13 cellular contexts compared by ENCODE assay signal in the genomic region with DNA sequence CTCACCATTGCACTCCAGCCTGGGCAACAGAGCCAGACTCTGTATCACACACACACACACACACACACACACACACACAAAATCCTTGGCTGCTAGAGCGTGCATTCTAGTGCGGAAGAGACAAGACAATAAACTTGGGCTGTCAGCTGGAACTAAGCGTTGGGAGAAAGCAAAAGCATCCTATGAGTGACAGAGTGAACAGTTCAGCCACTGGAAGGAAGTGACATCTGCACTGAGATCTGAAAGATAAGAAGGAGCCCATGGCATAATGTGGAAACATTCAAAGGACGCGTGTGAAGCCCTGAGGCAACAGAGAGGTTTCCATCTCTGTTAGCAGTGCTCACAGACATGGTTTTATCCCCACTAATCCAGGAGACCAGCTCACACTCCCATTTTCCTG. TPM values are rescaled to one million over a fixed set of nuclear protein-coding genes. Genes with fewer than 3 reads are reported as not detected.
DNase-seq lines count a peak whose midpoint lies in the region; FAIRE-seq and TF ChIP-seq lines count a peak whose summit lies in the region.
"Had no signal": no experiment of that assay in that cellular context is flagged by ENCODE, and none has a peak within 500 bp of the region (broad histone marks: within the 10 kb centered on the region; RNA-seq: fewer than 3 reads in every experiment).

No MANE protein-coding gene starts in this region.

- peaks cover 4% of the 10 kb centered on the region for H3K27me3 Mint-ChIP-seq in activated CD4-positive, alpha-beta T cell treated with anti-CD3 and anti-CD28 coated beads, Interleukin-2, amount 10 ng/mL, durations not matched to agents 7 days and 5 days
- H3K27me3 Mint-ChIP-seq in activated CD4-positive, alpha-beta memory T cell treated with anti-CD3 and anti-CD28 coated beads, Interleukin-2, amount 10 ng/mL, durations not matched to agents 7 days and 5 days = peaks cover 9% of the 10 kb centered on the region
- peaks cover 9% of the 10 kb centered on the region for H3K27me3 Mint-ChIP-seq in nephron progenitor cell (ENCODE audit: low read depth, poor library complexity)
- H3K27me3 Mint-ChIP-seq: memory B cell had no signal

- TF ChIP-seq CTCF in nephron progenitor cell (IDR thresholded peaks at IDR 0.05) = no peak

- FAIRE-seq in urothelium cell line (lab: Jason Lieb, UNC) = no peak

- H3K36me3 Mint-ChIP-seq in activated CD4-positive, alpha-beta T cell treated with anti-CD3 and anti-CD28 coated beads, Interleukin-2, amount 10 ng/mL, durations not matched to agents 7 days and 5 days (ENCODE audit: low read depth) = no peaks in the 10 kb centered on the region
- peaks cover 9% of the 10 kb centered on the region for H3K36me3 Mint-ChIP-seq in activated CD4-positive, alpha-beta memory T cell treated with anti-CD3 and anti-CD28 coated beads, Interleukin-2, amount 10 ng/mL, durations not matched to agents 7 days and 5 days (ENCODE audit: low read depth)
- H3K36me3 Mint-ChIP-seq in nephron progenitor cell (ENCODE audit: low read depth) = no peaks in the 10 kb centered on the region
- H3K36me3 Mint-ChIP-seq: memory B cell had no signal

- no peaks in the 10 kb centered on the region for H3K9me3 Mint-ChIP-seq in activated CD4-positive, alpha-beta T cell treated with anti-CD3 and anti-CD28 coated beads, Interleukin-2, amount 10 ng/mL, durations not matched to agents 7 days and 5 days
- H3K9me3 Mint-ChIP-seq in activated CD4-positive, alpha-beta memory T cell treated with anti-CD3 and anti-CD28 coated beads, Interleukin-2, amount 10 ng/mL, durations not matched to agents 7 days and 5 days = no peaks in the 10 kb centered on the region
- no peaks in the 10 kb centered on the region for H3K9me3 Mint-ChIP-seq in nephron progenitor cell
- H3K9me3 Mint-ChIP-seq: memory B cell had no signal

- CTCF ChIA-PET in activated CD4-positive, alpha-beta T cell treated with anti-CD3 and anti-CD28 coated beads, Interleukin-2, amount 10 ng/mL, durations not matched to agents 7 days and 5 days (lab: Charles Lee) = interaction anchor here (0.5 to 2.7 kb wide), 4 partner anchors 25 to 221 kb away, joined by 3 to 9 read pairs (median 4); no protein-coding TSS in a partner anchor
- CTCF ChIA-PET in activated CD4-positive, alpha-beta memory T cell treated with anti-CD3 and anti-CD28 coated beads, Interleukin-2, amount 10 ng/mL, durations not matched to agents 7 days and 5 days (lab: Charles Lee) = interaction anchor here (1.8 kb wide), 1 partner anchor 49 kb away, joined by 6 read pairs; no protein-coding TSS in a partner anchor

- H3K4me3 Mint-ChIP-seq in activated CD4-positive, alpha-beta T cell treated with anti-CD3 and anti-CD28 coated beads, Interleukin-2, amount 10 ng/mL, durations not matched to agents 7 days and 5 days = peak overlapping the region; percentile 39
- peak overlapping the region; percentile 3 for H3K4me3 Mint-ChIP-seq in activated CD4-positive, alpha-beta memory T cell treated with anti-CD3 and anti-CD28 coated beads, Interleukin-2, amount 10 ng/mL, durations not matched to agents 7 days and 5 days
- H3K4me3 Mint-ChIP-seq in nephron progenitor cell = no peak overlapping the region
- H3K4me3 Mint-ChIP-seq: memory B cell had no signal

- POLR2A ChIA-PET in activated CD4-positive, alpha-beta T cell treated with anti-CD3 and anti-CD28 coated beads, Interleukin-2, amount 10 ng/mL, durations not matched to agents 7 days and 5 days (lab: Charles Lee) = no interaction called here
- POLR2A ChIA-PET in activated CD4-positive, alpha-beta memory T cell treated with anti-CD3 and anti-CD28 coated beads, Interleukin-2, amount 10 ng/mL, durations not matched to agents 7 days and 5 days (lab: Charles Lee) = interaction anchor here (0.8 to 1.4 kb wide), 3 partner anchors 13 to 35 kb away, joined by 3 to 4 read pairs (median 3); no protein-coding TSS in a partner anchor

- H3K27ac Mint-ChIP-seq in activated CD4-positive, alpha-beta T cell treated with anti-CD3 and anti-CD28 coated beads, Interleukin-2, amount 10 ng/mL, durations not matched to agents 7 days and 5 days = peak overlapping the region; percentile 79
- H3K27ac Mint-ChIP-seq in activated CD4-positive, alpha-beta memory T cell treated with anti-CD3 and anti-CD28 coated beads, Interleukin-2, amount 10 ng/mL, durations not matched to agents 7 days and 5 days = peak overlapping the region; percentile 74
- peak overlapping the region; percentile 39 for H3K27ac Mint-ChIP-seq in nephron progenitor cell
- H3K27ac Mint-ChIP-seq: memory B cell had no signal

- H3K4me1 Mint-ChIP-seq in activated CD4-positive, alpha-beta T cell treated with anti-CD3 and anti-CD28 coated beads, Interleukin-2, amount 10 ng/mL, durations not matched to agents 7 days and 5 days = peaks cover 34% of the 10 kb centered on the region
- peaks cover 40% of the 10 kb centered on the region for H3K4me1 Mint-ChIP-seq in activated CD4-positive, alpha-beta memory T cell treated with anti-CD3 and anti-CD28 coated beads, Interleukin-2, amount 10 ng/mL, durations not matched to agents 7 days and 5 days
- peaks cover 30% of the 10 kb centered on the region for H3K4me1 Mint-ChIP-seq in nephron progenitor cell

- DNase-seq in activated CD4-positive, alpha-beta T cell treated with anti-CD3 and anti-CD28 coated beads, Interleukin-2, amount 10 ng/mL, durations not matched to agents 7 days and 5 days = peak; percentile 73
- DNase-seq in activated CD4-positive, alpha-beta T cell treated with anti-CD3 and anti-CD28 coated beads for 1 hour = no peak
- DNase-seq in M059J (ENCODE audit: low read depth) (peak; percentile 90), nephron progenitor cell (no peak), hypothalamus (lab: John Stamatoyannopoulos, UW) (no peak), HuH-7 (ENCODE audit: low spot score) (no peak), urothelium cell line (ENCODE audit: low spot score) (no peak)
- peak; percentile 59 for DNase-seq in activated CD4-positive, alpha-beta memory T cell treated with anti-CD3 and anti-CD28 coated beads, Interleukin-2, amount 10 ng/mL, durations not matched to agents 7 days and 5 days
- DNase-seq: activated CD8-positive, alpha-beta memory T cell treated with anti-CD3 and anti-CD28 coated beads, Interleukin-2, amount 50 U/mL, for 4 hours; foreskin keratinocyte; NCI-H187 treated with DMSO at 0.1 percent for 48 hours; retina had no signal

RNA-seq across cellular contexts. Expression of a gene that starts 3.5 kb away (rescaled TPM):
- total RNA-seq in activated CD4-positive, alpha-beta T cell treated with anti-CD3 and anti-CD28 coated beads, Interleukin-2, amount 10 ng/mL, durations not matched to agents 7 days and 5 days = 100 to 1,000 TPM; 104 to 108 TPM
- total RNA-seq in M059J (2014; rRNA removed; shearing (Covaris generic)) = 89.0 and 173 TPM in 2 replicates
- total RNA-seq in activated CD4-positive, alpha-beta memory T cell treated with anti-CD3 and anti-CD28 coated beads, Interleukin-2, amount 10 ng/mL, durations not matched to agents 7 days and 5 days = 100 to 1,000 TPM; 200 to 208 TPM

RNA-seq across cellular contexts. Expression of a gene that starts 45.7 kb away (rescaled TPM):
- 10 to 100 TPM; 77.9 to 86.4 TPM for total RNA-seq in activated CD4-positive, alpha-beta T cell treated with anti-CD3 and anti-CD28 coated beads, Interleukin-2, amount 10 ng/mL, durations not matched to agents 7 days and 5 days
- total RNA-seq in M059J (2014; rRNA removed; shearing (Covaris generic)) = 44.7 and 78.1 TPM in 2 replicates
- 10 to 100 TPM; 75.1 to 78.5 TPM for total RNA-seq in activated CD4-positive, alpha-beta memory T cell treated with anti-CD3 and anti-CD28 coated beads, Interleukin-2, amount 10 ng/mL, durations not matched to agents 7 days and 5 days

RNA-seq across cellular contexts. Expression of a gene that starts 46.1 kb away (rescaled TPM):
- 10 to 100 TPM; 16.9 to 20.5 TPM for total RNA-seq in activated CD4-positive, alpha-beta T cell treated with anti-CD3 and anti-CD28 coated beads, Interleukin-2, amount 10 ng/mL, durations not matched to agents 7 days and 5 days
- 13.1 and 28.4 TPM in 2 replicates for total RNA-seq in M059J (2014; rRNA removed; shearing (Covaris generic))
- 10 to 100 TPM; 13.4 to 15.4 TPM for total RNA-seq in activated CD4-positive, alpha-beta memory T cell treated with anti-CD3 and anti-CD28 coated beads, Interleukin-2, amount 10 ng/mL, durations not matched to agents 7 days and 5 days

RNA-seq across cellular contexts. Expression of a gene that starts 58.7 kb away (rescaled TPM):
- total RNA-seq in activated CD4-positive, alpha-beta T cell treated with anti-CD3 and anti-CD28 coated beads, Interleukin-2, amount 10 ng/mL, durations not matched to agents 7 days and 5 days = 100 to 1,000 TPM; 130 to 136 TPM
- total RNA-seq in M059J (2014; rRNA removed; shearing (Covaris generic)) = 365 and 428 TPM in 2 replicates
- total RNA-seq in activated CD4-positive, alpha-beta memory T cell treated with anti-CD3 and anti-CD28 coated beads, Interleukin-2, amount 10 ng/mL, durations not matched to agents 7 days and 5 days = 100 to 1,000 TPM; 116 to 117 TPM

Comparison
In these comparisons a context has a peak if more than half of its experiments do, and no peak if none do; other contexts are left out.
1. DNase-seq: peak in activated CD4-positive, alpha-beta T cell treated with anti-CD3 and anti-CD28 coated beads, Interleukin-2, amount 10 ng/mL, durations not matched to agents 7 days and 5 days (single experiment), M059J (single experiment) and activated CD4-positive, alpha-beta memory T cell treated with anti-CD3 and anti-CD28 coated beads, Interleukin-2, amount 10 ng/mL, durations not matched to agents 7 days and 5 days (single experiment); none in activated CD4-positive, alpha-beta T cell treated with anti-CD3 and anti-CD28 coated beads for 1 hour (single experiment), nephron progenitor cell (single experiment), hypothalamus (0 of 51), HuH-7 (single experiment) and urothelium cell line (single experiment).
2. Peak in every context shown above with its lines, with median percentiles within 50 percentile points of each other: H3K27ac Mint-ChIP-seq.